In the genomic region with DNA sequence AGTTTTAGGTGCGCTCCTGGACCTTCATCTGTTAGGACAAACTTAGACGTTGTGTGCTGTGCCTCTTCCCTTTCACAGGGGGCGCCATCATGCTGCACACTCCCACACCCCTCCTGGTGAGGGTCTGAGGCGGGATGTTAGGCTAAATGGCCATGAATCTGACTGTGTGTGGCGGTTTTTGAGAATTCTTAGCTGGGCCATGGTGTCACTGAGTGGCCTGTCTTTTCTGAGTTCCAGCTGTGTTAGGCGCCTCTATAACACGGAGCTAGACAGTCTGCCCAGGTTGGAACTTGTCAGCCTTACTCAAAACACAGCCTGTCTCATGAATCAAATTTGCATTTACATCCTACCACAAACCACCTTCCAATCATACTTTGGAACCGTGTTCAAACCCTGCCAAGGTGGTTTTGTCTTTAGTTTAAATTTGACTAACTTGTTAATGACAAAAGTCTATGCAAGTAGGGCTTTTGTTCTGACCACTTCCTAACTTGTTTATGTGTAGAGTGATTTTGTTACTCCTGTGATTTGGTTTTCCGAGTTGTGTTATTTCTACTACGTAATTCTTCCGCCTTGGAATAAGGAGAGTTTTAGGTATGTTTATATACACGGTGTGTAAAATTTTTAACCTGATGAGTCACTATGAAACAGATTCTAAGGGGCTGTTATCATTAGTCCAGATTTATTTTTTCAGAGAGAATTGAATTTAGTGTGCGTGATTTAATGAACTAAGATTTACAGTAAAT, we compare ENCODE assay signal across 8 cellular contexts. TPM values are rescaled to one million over a fixed set of nuclear protein-coding genes. Genes with fewer than 3 reads are reported as not detected.
DNase-seq lines count a peak whose midpoint lies in the region; ATAC-seq and TF ChIP-seq lines count a peak whose summit lies in the region.

No MANE protein-coding gene starts in this region.

- TF ChIP-seq POLR2A in adrenal gland (IDR thresholded peaks at IDR 0.05) = no peak

- intact Hi-C loops in lower lobe of right lung (cut with DNase I) = no loop called here
- intact Hi-C loops in adrenal gland (cut with DNase I) = no loop called here

- H3K4me3 ChIP-seq in lower lobe of right lung = no peak overlapping the region
- no peak overlapping the region for H3K4me3 ChIP-seq in adrenal gland

- H3K27me3 ChIP-seq in lower lobe of right lung (ENCODE audit: low read depth) = no peaks in the 10 kb centered on the region
- no peaks in the 10 kb centered on the region for H3K27me3 ChIP-seq in adrenal gland

- H3K27ac ChIP-seq in lower lobe of right lung (no peak overlapping the region), adrenal gland (no peak overlapping the region)

- H3K4me1 ChIP-seq in lower lobe of right lung = peaks cover 63% of the 10 kb centered on the region
- H3K4me1 ChIP-seq in adrenal gland (replicated peaks in 1 of 2) = peaks cover 9 to 43% of the 10 kb centered on the region in 2 donors

- H3K9me3 ChIP-seq in lower lobe of right lung = no peaks in the 10 kb centered on the region
- no peaks in the 10 kb centered on the region for H3K9me3 ChIP-seq in adrenal gland (replicated peaks in 1 of 3)

- WGBS in adrenal gland, 4 donors = 78 to 81% (median 79%) methylated on average over 13 of the region's 13 CpGs

- peak; percentile 56 for DNase-seq in activated naive CD4-positive, alpha-beta T cell treated with Interleukin-2 at 50 U/mL for 16 hours
- DNase-seq in activated naive CD4-positive, alpha-beta T cell (lab: John Stamatoyannopoulos, UW) = no peak
- peak; percentile 32 for DNase-seq in NCI-H69 (lab: John Stamatoyannopoulos, UW)
- peak; percentile 69 for DNase-seq in amniotic epithelial cell (ENCODE audit: low read depth)
- no peak for DNase-seq in lower lobe of right lung
- no peak for DNase-seq in adrenal gland
- DNase-seq in NCI-H128 (lab: John Stamatoyannopoulos, UW; ENCODE audit: unreplicated experiment) = no peak

- H3K36me3 ChIP-seq in lower lobe of right lung (peaks cover 10% of the 10 kb centered on the region), adrenal gland (replicated peaks in 1 of 2) (peaks cover 0 to 8% of the 10 kb centered on the region in 2 donors)

- ATAC-seq in HG02623 (IDR thresholded peaks at IDR 0.05; ENCODE audit: unreplicated experiment) = peak; percentile 80
- ATAC-seq in lower lobe of right lung = peak in 1 of 2 donors; percentile 37

- peak; percentile 34 for TF ChIP-seq CTCF in lower lobe of right lung (IDR thresholded peaks at IDR 0.05)
- TF ChIP-seq CTCF in adrenal gland (IDR thresholded peaks at IDR 0.05) = peak in 2 of 6 experiments; percentile 13 to 32

RNA-seq across cellular contexts. Expression of a gene that starts 19.6 kb away (rescaled TPM):
- total RNA-seq in lower lobe of right lung (34.9 TPM), adrenal gland (10 to 100 TPM in 7 of 8 donors, 1 to 10 TPM in 1; 6.3 to 26.3 (median 16.4) TPM)
- polyA plus RNA-seq in adrenal gland = 10 to 100 TPM in 2 of 3 donors, 1 to 10 TPM in 1; 9.5 to 14.1 (median 13.8) TPM

RNA-seq across cellular contexts. Expression of a gene that starts 35.7 kb away (rescaled TPM):
- total RNA-seq in lower lobe of right lung (85.5 TPM), adrenal gland (10 to 100 TPM in 5 of 8 donors, 1 to 10 TPM in 3; 1.8 to 26.0 (median 14.9) TPM)
- polyA plus RNA-seq in adrenal gland = 10 to 100 TPM in 2 of 3 donors, 1 to 10 TPM in 1; 5.3 to 44.9 (median 41.3) TPM

Comparison
In these comparisons a context has a peak if more than half of its experiments do, and no peak if none do; other contexts are left out.
1. DNase-seq: peak in activated naive CD4-positive, alpha-beta T cell treated with Interleukin-2 at 50 U/mL for 16 hours (single experiment), NCI-H69 (single experiment) and amniotic epithelial cell (single experiment); none in activated naive CD4-positive, alpha-beta T cell (0 of 4), lower lobe of right lung (single experiment), adrenal gland (0 of 7) and NCI-H128 (single experiment).